1 cellular context compared by ENCODE assay signal in genomic region chr22:45671783-45672563, GRCh38.
TF ChIP-seq lines count a peak whose summit lies in the region.

TSS of gene ATXN10 (plus strand) at chr22:45671834. CDS start at chr22:45672064, 230 bp downstream.

TF ChIP-seq in HepG2, 621 proteins besides CTCF, POLR2A, EP300 and RAD21 (continued from another document and continues in another):
- TF ChIP-seq BRF2 (CRISPR knock-in tag; IDR thresholded peaks at IDR 0.05) (0 out of 2 replicates have a peak, but pooled peaks have one; percentile 3), SRSF1 (optimal IDR thresholded peaks at IDR 0.05; ENCODE audit: low read depth, low read length) (no peak), NR2F2 (IDR thresholded peaks at IDR 0.05; ENCODE audit: borderline replicate concordance, low read depth) (no peak), PPARG (CRISPR knock-in tag; conservative IDR thresholded peaks at IDR 0.05) (no peak), ZNF318 (CRISPR knock-in tag; IDR thresholded peaks at IDR 0.05) (no peak), PAWR (CRISPR knock-in tag; IDR thresholded peaks at IDR 0.05; ENCODE audit: borderline replicate concordance) (no peak), SIX4 (CRISPR knock-in tag; IDR thresholded peaks at IDR 0.05) (no peak), HBP1 (CRISPR knock-in tag; IDR thresholded peaks at IDR 0.05; ENCODE audit: low read depth) (no peak), ZNF644 (CRISPR knock-in tag; IDR thresholded peaks at IDR 0.05; ENCODE audit: low read depth) (no peak), SMAD3 (CRISPR knock-in tag; IDR thresholded peaks at IDR 0.05) (no peak), ZEB1 (IDR thresholded peaks at IDR 0.05; ENCODE audit: insufficient replicate concordance, low read depth) (no peak), ZNF280B (CRISPR knock-in tag; IDR thresholded peaks at IDR 0.05; ENCODE audit: borderline replicate concordance) (no peak), KLF16 (CRISPR knock-in tag; IDR thresholded peaks at IDR 0.05) (peak in 1 of 2 experiments; percentile 90; a peak in 1 of 4 replicates), SP1 (IDR thresholded peaks at IDR 0.05) (no peak), SP1 (CRISPR knock-in tag; IDR thresholded peaks at IDR 0.05) (no peak), HCFC1 (IDR thresholded peaks at IDR 0.05; ENCODE audit: low read depth, low read length) (no peak), THAP11 (CRISPR knock-in tag; IDR thresholded peaks at IDR 0.05) (peak; percentile 59), HHEX (CRISPR knock-in tag; IDR thresholded peaks at IDR 0.05) (no peak), ZNF570 (CRISPR knock-in tag; IDR thresholded peaks at IDR 0.05; ENCODE audit: borderline replicate concordance) (no peak), ZBTB21 (CRISPR knock-in tag; IDR thresholded peaks at IDR 0.05) (no peak), JARID2 (CRISPR knock-in tag; IDR thresholded peaks at IDR 0.05; ENCODE audit: insufficient replicate concordance) (no peak), KDM1A (CRISPR knock-in tag; IDR thresholded peaks at IDR 0.05) (no peak), PRDM4 (CRISPR knock-in tag; IDR thresholded peaks at IDR 0.05; ENCODE audit: borderline replicate concordance) (no peak), ZNF75D (CRISPR knock-in tag; IDR thresholded peaks at IDR 0.05; ENCODE audit: borderline replicate concordance) (no peak), ZNF230 (CRISPR knock-in tag; IDR thresholded peaks at IDR 0.05) (0 out of 2 replicates have a peak, but pooled peaks have one; percentile 18), CCDC6 (CRISPR knock-in tag; IDR thresholded peaks at IDR 0.05) (0 out of 2 replicates have a peak, but pooled peaks have one; percentile 64), ELF1 (CRISPR knock-in tag; IDR thresholded peaks at IDR 0.05) (peak; percentile 13; the same call in 1 of the 2 replicates), NR1H2 (CRISPR knock-in tag; IDR thresholded peaks at IDR 0.05; ENCODE audit: borderline replicate concordance, low read depth) (no peak), MTA1 (CRISPR knock-in tag; IDR thresholded peaks at IDR 0.05; ENCODE audit: borderline replicate concordance) (no peak), MAZ (IDR thresholded peaks at IDR 0.05; ENCODE audit: borderline replicate concordance, low read depth, low read length) (peak; percentile 65; the same call in 1 of the 2 replicates), MAZ (CRISPR knock-in tag; IDR thresholded peaks at IDR 0.05; ENCODE audit: low read depth) (peak; percentile 63; the same call in 1 of the 2 replicates), SMAD9 (CRISPR knock-in tag; IDR thresholded peaks at IDR 0.05) (no peak), KAT8 (CRISPR knock-in tag; IDR thresholded peaks at IDR 0.05) (peak; percentile 63; the same call in 1 of the 2 replicates), PREB (CRISPR knock-in tag; IDR thresholded peaks at IDR 0.05) (no peak), ZNF460 (CRISPR knock-in tag; IDR thresholded peaks at IDR 0.05; ENCODE audit: borderline replicate concordance) (no peak), SRY (CRISPR knock-in tag; IDR thresholded peaks at IDR 0.05) (peak; percentile 93), SPEN (CRISPR knock-in tag; IDR thresholded peaks at IDR 0.05; ENCODE audit: low read depth) (peak; percentile 77), ZNF18 (CRISPR knock-in tag; IDR thresholded peaks at IDR 0.05; ENCODE audit: insufficient replicate concordance) (peak; percentile 19), ZNF703 (CRISPR knock-in tag; IDR thresholded peaks at IDR 0.05; ENCODE audit: borderline replicate concordance) (0 out of 2 replicates have a peak, but pooled peaks have one; percentile 38), ARNTL (CRISPR knock-in tag; IDR thresholded peaks at IDR 0.05) (0 out of 2 replicates have a peak, but pooled peaks have one; percentile 11)
